8 cellular contexts compared by ENCODE assay signal in the genomic region with DNA sequence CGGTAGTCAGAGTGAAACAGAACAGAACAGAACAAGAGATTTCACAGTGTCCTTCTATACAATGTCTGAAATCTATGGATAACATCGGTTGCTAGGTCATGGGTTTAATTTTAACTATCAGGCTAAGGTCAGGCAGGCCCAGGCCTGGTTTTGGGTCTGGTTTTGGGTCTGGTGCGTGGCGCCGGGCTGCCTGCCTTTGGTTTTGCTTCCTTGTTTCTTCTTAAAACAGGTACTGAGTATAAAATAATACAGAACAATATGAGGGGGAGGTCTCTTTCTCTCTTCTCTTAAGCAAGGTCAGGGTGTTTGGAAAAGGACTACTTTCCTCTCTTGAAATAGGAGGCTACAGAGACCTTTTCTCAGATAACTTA. TPM values are rescaled to one million over a fixed set of nuclear protein-coding genes. Genes with fewer than 3 reads are reported as not detected.
DNase-seq lines count a peak whose midpoint lies in the region; ATAC-seq, FAIRE-seq and TF ChIP-seq lines count a peak whose summit lies in the region.

No MANE protein-coding gene starts in this region.

- H3K18ac ChIP-seq in mesenchymal stem cell (ENCODE audit: low read depth in 1 of 2, low read length in 2 of 2), result no peak overlapping the region

- TF ChIP-seq CTCF in cardiac muscle cell (IDR thresholded peaks at IDR 0.05; ENCODE audit: low read depth, low read length) (no peak), astrocyte (IDR thresholded peaks at IDR 0.05; ENCODE audit: insufficient read depth, low read depth, low read length) (no peak), uterus (IDR thresholded peaks at IDR 0.05) (no peak)

- H3K9me3 ChIP-seq in cardiac muscle cell (ENCODE audit: low read depth), result no peaks in the 10 kb centered on the region
- no peaks in the 10 kb centered on the region for H3K9me3 ChIP-seq in astrocyte (ENCODE audit: insufficient read depth, low read depth, low read length)
- H3K9me3 ChIP-seq in mesenchymal stem cell (ENCODE audit: control insufficient read depth, low read length), result no peaks in the 10 kb centered on the region
- H3K9me3 ChIP-seq in uterus, result no peaks in the 10 kb centered on the region

- no peaks in the 10 kb centered on the region for H3K9me3 Mint-ChIP-seq in astrocyte (ENCODE audit: unreplicated experiment)

- no peak overlapping the region for H2BK15ac ChIP-seq in mesenchymal stem cell (ENCODE audit: low read depth, poor library complexity, severe bottlenecking)

- ATAC-seq in Right ventricle myocardium inferior, result no peak

- intact Hi-C loops in Right ventricle myocardium inferior (cut with DNase I) (loop anchor here (5.0 to 10.0 kb wide), 3 partner anchors 40 to 392 kb away; a partner anchor contains a TSS), uterus (cut with DNase I; ENCODE audit: low total_unique reads) (loop anchor here (10.0 kb wide), 1 partner anchor 282 kb away; no protein-coding TSS in a partner anchor)

- H3K36me3 Mint-ChIP-seq in astrocyte (ENCODE audit: low read depth, unreplicated experiment), result peaks cover 7% of the 10 kb centered on the region

- H3K36me3 ChIP-seq in cardiac muscle cell, result peaks cover 10% of the 10 kb centered on the region
- peaks cover 23% of the 10 kb centered on the region for H3K36me3 ChIP-seq in astrocyte (ENCODE audit: insufficient read depth, low read length)
- peaks cover 19 to 24% of the 10 kb centered on the region in 2 experiments for H3K36me3 ChIP-seq in mesenchymal stem cell (ENCODE audit: control insufficient read depth in 1 of 2, insufficient read depth in 2 of 2, low read depth in 1 of 2, low read length in 2 of 2)
- H3K36me3 ChIP-seq in uterus, result no peaks in the 10 kb centered on the region

- peaks cover 58% of the 10 kb centered on the region for H4K20me1 ChIP-seq in astrocyte (ENCODE audit: insufficient read depth, low read length)

- H3K4me3 ChIP-seq in cardiac muscle cell, result peak overlapping the region; percentile 65
- H3K4me3 ChIP-seq in astrocyte (ENCODE audit: insufficient read depth, low read depth, low read length), result peak overlapping the region; percentile 86
- peak overlapping the region; percentile 95 to 98 for H3K4me3 ChIP-seq in mesenchymal stem cell (ENCODE audit: insufficient read depth in 1 of 2, low read depth in 1 of 2, low read length in 2 of 2)
- peak overlapping the region in 1 of 2 donors; percentile 92 for H3K4me3 ChIP-seq in uterus

- H3K4me1 ChIP-seq in cardiac muscle cell (ENCODE audit: low read depth), result peaks cover 5% of the 10 kb centered on the region
- peaks cover 38% of the 10 kb centered on the region for H3K4me1 ChIP-seq in astrocyte (ENCODE audit: insufficient read depth, low read length)
- peaks cover 28% of the 10 kb centered on the region for H3K4me1 ChIP-seq in mesenchymal stem cell (ENCODE audit: control insufficient read depth, insufficient read depth, low read depth, low read length)
- H3K4me1 ChIP-seq in uterus, result peaks cover 0 to 4% of the 10 kb centered on the region in 2 donors

- no peak overlapping the region for H4K8ac ChIP-seq in mesenchymal stem cell (ENCODE audit: low read length)

- no peak for FAIRE-seq in astrocyte (lab: Jason Lieb, UNC)

- no peak overlapping the region for H3K27ac ChIP-seq in cardiac muscle cell
- H3K27ac ChIP-seq in astrocyte (ENCODE audit: low read depth, low read length), result peak overlapping the region; percentile 99
- H3K27ac ChIP-seq in mesenchymal stem cell (ENCODE audit: low read length, poor library complexity, severe bottlenecking), result peak overlapping the region; percentile 81
- H3K27ac ChIP-seq in uterus, result peak overlapping the region; percentile 86 to 93

- H3K4ac ChIP-seq in mesenchymal stem cell (ENCODE audit: low read depth in 1 of 2, low read length in 2 of 2), result no peak overlapping the region

- peak overlapping the region; percentile 95 for H3K27ac Mint-ChIP-seq in astrocyte (ENCODE audit: unreplicated experiment)

- DNase-seq in cardiac muscle cell (ENCODE audit: low read depth in 1 of 2, low spot score in 1 of 2) (no peak), Right ventricle myocardium inferior (ENCODE audit: missing footprints) (no peak), astrocyte (ENCODE audit: low read depth) (no peak), mesenchymal stem cell (no peak), uterus (no peak), hypothalamus (lab: John Stamatoyannopoulos, UW) (no peak), NCI-H82 (lab: John Stamatoyannopoulos, UW) (no peak), NOMO-1 treated with dmso at 0.1 percent for 144 hours (lab: John Stamatoyannopoulos, UW; ENCODE audit: unreplicated experiment) (no peak)

- no peak overlapping the region for H2BK5ac ChIP-seq in mesenchymal stem cell (ENCODE audit: low read depth, low read length, poor library complexity, severe bottlenecking)

- 3% methylated on average over 5 of the region's 5 CpGs for WGBS in mesenchymal stem cell

- H2BK12ac ChIP-seq in mesenchymal stem cell (ENCODE audit: low read length in 2 of 2), result no peak overlapping the region

- H4K91ac ChIP-seq in mesenchymal stem cell (ENCODE audit: low read length), result no peak overlapping the region

- H3K27me3 Mint-ChIP-seq in astrocyte (ENCODE audit: low read depth, unreplicated experiment), result no peaks in the 10 kb centered on the region

- H3K4me2 ChIP-seq in astrocyte (ENCODE audit: low read length) (peak overlapping the region; percentile 88), mesenchymal stem cell (ENCODE audit: low read length, poor library complexity, severe bottlenecking) (peak overlapping the region; percentile 88)

- H3K4me1 Mint-ChIP-seq in astrocyte (ENCODE audit: low read depth, unreplicated experiment), result peaks cover 21% of the 10 kb centered on the region

- peaks cover 3% of the 10 kb centered on the region for H3K79me1 ChIP-seq in mesenchymal stem cell (replicated peaks; ENCODE audit: low read length, poor library complexity, severe bottlenecking)

- H3K23ac ChIP-seq in mesenchymal stem cell (ENCODE audit: low read length in 2 of 2), result no peak overlapping the region

- no peak overlapping the region for H2AK5ac ChIP-seq in mesenchymal stem cell (ENCODE audit: low read length, severe bottlenecking)

- TF ChIP-seq POLR2A in uterus (IDR thresholded peaks at IDR 0.05), result no peak

- no peak overlapping the region for H3K14ac ChIP-seq in mesenchymal stem cell (ENCODE audit: low read length in 2 of 2)

- peaks cover 68% of the 10 kb centered on the region for H3K79me2 ChIP-seq in astrocyte (ENCODE audit: insufficient read depth, low read length)

- H3K27me3 ChIP-seq in cardiac muscle cell (no peaks in the 10 kb centered on the region), astrocyte (ENCODE audit: insufficient read depth, low read length) (no peaks in the 10 kb centered on the region), mesenchymal stem cell (ENCODE audit: control insufficient read depth in 1 of 2, insufficient read depth in 1 of 2, low read length in 2 of 2) (no peaks in the 10 kb centered on the region), uterus (no peaks in the 10 kb centered on the region)

- H3K4me3 Mint-ChIP-seq in astrocyte (ENCODE audit: unreplicated experiment), result peak overlapping the region; percentile 97

- H2AFZ ChIP-seq in astrocyte (ENCODE audit: low read depth, low read length) (no peak overlapping the region), mesenchymal stem cell (ENCODE audit: low read depth, low read length) (no peak overlapping the region)

- H2BK120ac ChIP-seq in mesenchymal stem cell (ENCODE audit: low read depth, low read length), result no peak overlapping the region

- H3K9ac ChIP-seq in astrocyte (ENCODE audit: low read length), result peak overlapping the region; percentile 98
- peak overlapping the region; percentile 99 for H3K9ac ChIP-seq in mesenchymal stem cell (ENCODE audit: low read length)

RNA-seq across cellular contexts. Expression of a gene that starts 1.4 kb away (rescaled TPM):
- total RNA-seq in cardiac muscle cell (34.0 and 53.6 TPM in 2 replicates), Right ventricle myocardium inferior (12.0 TPM), astrocyte (75.9 and 90.6 TPM in 2 replicates), uterus (10 to 100 TPM in 1 of 4 donors, 1 to 10 TPM in 3; 1.0 to 20.2 (median 6.0) TPM)
- polyA plus RNA-seq in cardiac muscle cell, result 19.7 and 20.9 TPM in 2 replicates
- 26.2 TPM for polyA plus RNA-seq in mesenchymal stem cell (2013, experiment 1 of 2)
- polyA plus RNA-seq in mesenchymal stem cell (2013, experiment 2 of 2), result 25.8 TPM

RNA-seq across cellular contexts. Expression of a gene that starts 16.2 kb away (rescaled TPM):
- total RNA-seq in cardiac muscle cell, result 0.69 and 1.3 TPM in 2 replicates
- not detected in 2 replicates for polyA plus RNA-seq in cardiac muscle cell
- 1.8 TPM for total RNA-seq in Right ventricle myocardium inferior
- 15.9 and 18.6 TPM in 2 replicates for total RNA-seq in astrocyte
- 3.3 TPM for polyA plus RNA-seq in mesenchymal stem cell (2013, experiment 1 of 2)
- polyA plus RNA-seq in mesenchymal stem cell (2013, experiment 2 of 2), result 3.6 TPM
- 10 to 100 TPM in 3 of 4 donors, 1 to 10 TPM in 1; 3.9 to 35.9 (median 13.2) TPM for total RNA-seq in uterus
